Comparison of ENCODE assay signal across 8 cellular contexts in genomic region chr6:89637960-89638319, GRCh38. TPM values are rescaled to one million over a fixed set of nuclear protein-coding genes. Genes with fewer than 3 reads are reported as not detected.
DNase-seq lines count a peak whose midpoint lies in the region; ATAC-seq, FAIRE-seq and TF ChIP-seq lines count a peak whose summit lies in the region.

No MANE protein-coding gene starts in this region.

- no peak for TF ChIP-seq CTCF in 22Rv1 (IDR thresholded peaks at IDR 0.05)
- no peak for TF ChIP-seq CTCF in WERI-Rb-1 (IDR thresholded peaks at IDR 0.05; ENCODE audit: low read depth, low read length)
- no peak for TF ChIP-seq CTCF in hepatocyte (IDR thresholded peaks at IDR 0.05; ENCODE audit: poor library complexity)

- DNase-seq in WERI-Rb-1 = peak; percentile 24
- peak; percentile 22 for DNase-seq in hepatocyte (ENCODE audit: low spot score)
- peak; percentile 3 for DNase-seq in stimulated activated naive B cell treated with anti-CD40 and anti-IgM and Interleukin-4, amounts not matched to agents 10 μg/mL and 1 μg/mL and 100 μg/mL, for 72 hours
- no peak for DNase-seq in NCI-H2196 (lab: John Stamatoyannopoulos, UW; ENCODE audit: unreplicated experiment)
- DNase-seq in HTR-8/SVneo (ENCODE audit: insufficient read length, low spot score) = no peak

- no peaks in the 10 kb centered on the region for H3K27me3 Mint-ChIP-seq in stimulated activated naive B cell treated with anti-CD40 and anti-IgM and Interleukin-4, amounts not matched to agents 10 μg/mL and 1 μg/mL and 100 μg/mL, for 72 hours

- FAIRE-seq in HTR-8/SVneo (lab: Jason Lieb, UNC) = no peak

- H3K4me3 ChIP-seq in WERI-Rb-1 (ENCODE audit: low read depth, low read length) (peak overlapping the region; percentile 89), hepatocyte (peak overlapping the region; percentile 64)

- peaks cover 12 to 19% of the 10 kb centered on the region in 2 donors for H3K4me1 Mint-ChIP-seq in stimulated activated naive B cell treated with anti-CD40 and anti-IgM and Interleukin-4, amounts not matched to agents 10 μg/mL and 1 μg/mL and 100 μg/mL, for 72 hours

- H3K9me3 Mint-ChIP-seq in stimulated activated naive B cell treated with anti-CD40 and anti-IgM and Interleukin-4, amounts not matched to agents 10 μg/mL and 1 μg/mL and 100 μg/mL, for 72 hours = no peaks in the 10 kb centered on the region

- H3K36me3 ChIP-seq in WERI-Rb-1 (peaks cover 15% of the 10 kb centered on the region), hepatocyte (replicated peaks; ENCODE audit: insufficient read depth, low read depth) (peaks cover 3% of the 10 kb centered on the region)

- H3K4me2 ChIP-seq in hepatocyte = peak overlapping the region; percentile 81

- H3K27me3 ChIP-seq in WERI-Rb-1 (ENCODE audit: insufficient read depth, low read depth, severe bottlenecking) = no peaks in the 10 kb centered on the region
- no peaks in the 10 kb centered on the region for H3K27me3 ChIP-seq in hepatocyte

- H3K36me3 Mint-ChIP-seq in stimulated activated naive B cell treated with anti-CD40 and anti-IgM and Interleukin-4, amounts not matched to agents 10 μg/mL and 1 μg/mL and 100 μg/mL, for 72 hours = peaks cover 25 to 49% of the 10 kb centered on the region in 2 donors

- ATAC-seq in GM21529 (IDR thresholded peaks at IDR 0.05; ENCODE audit: unreplicated experiment) = peak; percentile 1
- peak; percentile 5 for ATAC-seq in stimulated activated naive B cell treated with anti-CD40 and anti-IgM and Interleukin-4, amounts not matched to agents 10 μg/mL and 1 μg/mL and 100 μg/mL, for 72 hours (replicated peaks)
- ATAC-seq in GM18909 (IDR thresholded peaks at IDR 0.05; ENCODE audit: poor library complexity, unreplicated experiment) = no peak

- 22% methylated on average over 7 of the region's 7 CpGs for WGBS in hepatocyte (ENCODE audit: low lambda C conversion rate, missing lambda C conversion rate)

- peak overlapping the region; percentile 87 to 96 for H3K4me3 Mint-ChIP-seq in stimulated activated naive B cell treated with anti-CD40 and anti-IgM and Interleukin-4, amounts not matched to agents 10 μg/mL and 1 μg/mL and 100 μg/mL, for 72 hours

- peak overlapping the region; percentile 75 for H2AFZ ChIP-seq in hepatocyte

- no peaks in the 10 kb centered on the region for H3K9me2 ChIP-seq in hepatocyte (replicated peaks; ENCODE audit: insufficient read depth)

- H3K27ac ChIP-seq in 22Rv1 (peak overlapping the region; percentile 91), WERI-Rb-1 (peak overlapping the region; percentile 89), hepatocyte (peak overlapping the region; percentile 96)

- H3K9me3 ChIP-seq in WERI-Rb-1 (ENCODE audit: severe bottlenecking) (no peaks in the 10 kb centered on the region), hepatocyte (ENCODE audit: low read depth) (no peaks in the 10 kb centered on the region)

- peak overlapping the region; percentile 99 for H3K27ac Mint-ChIP-seq in stimulated activated naive B cell treated with anti-CD40 and anti-IgM and Interleukin-4, amounts not matched to agents 10 μg/mL and 1 μg/mL and 100 μg/mL, for 72 hours

- no peaks in the 10 kb centered on the region for H4K20me1 ChIP-seq in hepatocyte (ENCODE audit: insufficient read depth, poor library complexity, severe bottlenecking)

- peaks cover 27% of the 10 kb centered on the region for H3K79me2 ChIP-seq in hepatocyte

- peaks cover 17% of the 10 kb centered on the region for H3K4me1 ChIP-seq in hepatocyte (ENCODE audit: insufficient read depth)

RNA-seq across cellular contexts. Expression of gene LYRM2, which starts 0.6 kb away (rescaled TPM):
- 38.5 and 48.6 TPM in 2 replicates for total RNA-seq in hepatocyte
- 66.0 and 66.3 TPM in 2 replicates for polyA plus RNA-seq in hepatocyte

Comparison
In these comparisons a context has a peak if more than half of its experiments do, and no peak if none do; other contexts are left out.
1. DNase-seq: peak in WERI-Rb-1 (single experiment), hepatocyte (single experiment) and stimulated activated naive B cell treated with anti-CD40 and anti-IgM and Interleukin-4, amounts not matched to agents 10 μg/mL and 1 μg/mL and 100 μg/mL, for 72 hours (single experiment); none in NCI-H2196 (single experiment) and HTR-8/SVneo (single experiment).
2. Peak in every context shown above with its lines, with median percentiles within 50 percentile points of each other: H3K27ac ChIP-seq.